In genomic region chr22:21697866-21698265, GRCh38 we compare ENCODE assay signal across 21 cellular contexts. TPM values are rescaled to one million over a fixed set of nuclear protein-coding genes. Genes with fewer than 3 reads are reported as not detected.
DNase-seq lines count a peak whose midpoint lies in the region; ATAC-seq and TF ChIP-seq lines count a peak whose summit lies in the region.
"Had no signal": no experiment of that assay in that cellular context is flagged by ENCODE, and none has a peak within 500 bp of the region (broad histone marks: within the 10 kb centered on the region; RNA-seq: fewer than 3 reads in every experiment).

No MANE protein-coding gene starts in this region.

- no peaks in the 10 kb centered on the region for H3K27me3 ChIP-seq in right atrium auricular region
- H3K27me3 ChIP-seq in stomach = no peaks in the 10 kb centered on the region
- H3K27me3 ChIP-seq: BLaER1, cardiac muscle cell had no signal

- DNase-seq in GM03348 (ENCODE audit: low spot score) (peak; percentile 39), astrocyte of the hippocampus (ENCODE audit: low read depth, low spot score) (peak; percentile 49), right atrium auricular region (ENCODE audit: low spot score) (no peak), stomach (no peak), pons (ENCODE audit: low spot score) (no peak), RPMI8226 (no peak)
- DNase-seq: activated CD4-positive, alpha-beta T cell treated with anti-CD3 and anti-CD28 coated beads for 48 hours; activated naive CD4-positive, alpha-beta T cell treated with anti-CD3 and anti-CD28 coated beads for 36 hours; DMS 273 treated with DMSO at 0.1 percent for 48 hours; Karpas-422; NCI-H1436 treated with DMSO at 0.1 percent for 48 hours; NCI-H345; occipital lobe; SIG-M5; stimulated activated naive CD8-positive, alpha-beta T cell treated with anti-CD3 and anti-CD28 coated beads, Interleukin-15, amount 100 ng/mL, for 72 hours had no signal

- H3K27ac Mint-ChIP-seq in stimulated activated memory B cell treated with anti-CD40 and anti-IgM and Interleukin-4, amounts not matched to agents 10 μg/mL and 1 μg/mL and 100 μg/mL, for 72 hours = no peak overlapping the region
- H3K27ac Mint-ChIP-seq: activated naive CD4-positive, alpha-beta T cell treated with anti-CD3 and anti-CD28 coated beads for 36 hours; endodermal cell; mesothelial cell of epicardium; stimulated activated naive CD8-positive, alpha-beta T cell treated with anti-CD3 and anti-CD28 coated beads, Interleukin-15, amount 100 ng/mL, for 72 hours had no signal

- peaks cover 48% of the 10 kb centered on the region for H3K36me3 Mint-ChIP-seq in stimulated activated memory B cell treated with anti-CD40 and anti-IgM and Interleukin-4, amounts not matched to agents 10 μg/mL and 1 μg/mL and 100 μg/mL, for 72 hours

- H3K4me1 ChIP-seq in right atrium auricular region = peaks cover 3 to 33% of the 10 kb centered on the region in 2 donors
- H3K4me1 ChIP-seq in stomach = peaks cover 0 to 30% (median 13%) of the 10 kb centered on the region in 4 donors

- intact Hi-C loops in stomach (cut with DNase I; ENCODE audit: low total_unique reads) = no loop called here

- no peak for TF ChIP-seq EP300 in stomach (IDR thresholded peaks at IDR 0.05)

- H3K4me1 Mint-ChIP-seq in stimulated activated memory B cell treated with anti-CD40 and anti-IgM and Interleukin-4, amounts not matched to agents 10 μg/mL and 1 μg/mL and 100 μg/mL, for 72 hours = no peaks in the 10 kb centered on the region
- H3K4me1 Mint-ChIP-seq: mesothelial cell of epicardium had no signal

- no peaks in the 10 kb centered on the region for H3K9me3 Mint-ChIP-seq in stimulated activated memory B cell treated with anti-CD40 and anti-IgM and Interleukin-4, amounts not matched to agents 10 μg/mL and 1 μg/mL and 100 μg/mL, for 72 hours
- H3K9me3 Mint-ChIP-seq: activated naive CD4-positive, alpha-beta T cell treated with anti-CD3 and anti-CD28 coated beads for 36 hours; endodermal cell; mesothelial cell of epicardium; stimulated activated naive CD8-positive, alpha-beta T cell treated with anti-CD3 and anti-CD28 coated beads, Interleukin-15, amount 100 ng/mL, for 72 hours had no signal

- no peak for TF ChIP-seq POLR2A in stomach (IDR thresholded peaks at IDR 0.05)

- H3K36me3 ChIP-seq in right atrium auricular region = peaks cover 40% of the 10 kb centered on the region
- peaks cover 42 to 94% (median 86%) of the 10 kb centered on the region in 4 donors for H3K36me3 ChIP-seq in stomach

- H3K9me3 ChIP-seq in right atrium auricular region (no peaks in the 10 kb centered on the region), stomach (no peaks in the 10 kb centered on the region)
- H3K9me3 ChIP-seq: BLaER1 had no signal

- TF ChIP-seq CTCF in right atrium auricular region (IDR thresholded peaks at IDR 0.05) (no peak), stomach (IDR thresholded peaks at IDR 0.05) (no peak)

- H3K4me3 ChIP-seq in right atrium auricular region (no peak overlapping the region), stomach (no peak overlapping the region)
- H3K4me3 ChIP-seq: BLaER1, cardiac muscle cell had no signal

- no peak for ATAC-seq in HG03135 (IDR thresholded peaks at IDR 0.05; ENCODE audit: unreplicated experiment)
- ATAC-seq in stimulated activated memory B cell treated with anti-CD40 and anti-IgM and Interleukin-4, amounts not matched to agents 10 μg/mL and 1 μg/mL and 100 μg/mL, for 72 hours = no peak
- ATAC-seq: stimulated activated naive CD8-positive, alpha-beta T cell treated with anti-CD3 and anti-CD28 coated beads, Interleukin-15, amount 100 ng/mL, for 72 hours had no signal

- no peak overlapping the region for H3K4me3 Mint-ChIP-seq in stimulated activated memory B cell treated with anti-CD40 and anti-IgM and Interleukin-4, amounts not matched to agents 10 μg/mL and 1 μg/mL and 100 μg/mL, for 72 hours
- H3K4me3 Mint-ChIP-seq: activated naive CD4-positive, alpha-beta T cell treated with anti-CD3 and anti-CD28 coated beads for 36 hours; endodermal cell; mesothelial cell of epicardium; stimulated activated naive CD8-positive, alpha-beta T cell treated with anti-CD3 and anti-CD28 coated beads, Interleukin-15, amount 100 ng/mL, for 72 hours had no signal

- H3K27me3 Mint-ChIP-seq in stimulated activated memory B cell treated with anti-CD40 and anti-IgM and Interleukin-4, amounts not matched to agents 10 μg/mL and 1 μg/mL and 100 μg/mL, for 72 hours = no peaks in the 10 kb centered on the region
- H3K27me3 Mint-ChIP-seq: stimulated activated naive CD8-positive, alpha-beta T cell treated with anti-CD3 and anti-CD28 coated beads, Interleukin-15, amount 100 ng/mL, for 72 hours had no signal

- H3K27ac ChIP-seq in right atrium auricular region (peak overlapping the region; percentile 65 to 73), stomach (peak overlapping the region in 4 of 5 donors; percentile 20 to 77 (median 48))
- H3K27ac ChIP-seq: cardiac muscle cell had no signal

RNA-seq across cellular contexts. Expression of gene PPIL2, which starts 32.1 kb away (rescaled TPM):
- total RNA-seq in right atrium auricular region = 10 to 100 TPM; 20.2 to 25.4 TPM
- 10 to 100 TPM; 35.0 to 77.9 (median 51.1) TPM for total RNA-seq in stomach
- 10 to 100 TPM; 20.6 to 36.0 (median 22.3) TPM for polyA plus RNA-seq in stomach

RNA-seq across cellular contexts. Expression of gene YPEL1, which starts 37.7 kb away (rescaled TPM):
- total RNA-seq in right atrium auricular region (10 to 100 TPM in 1 of 2 donors, 1 to 10 TPM in 1; 5.0 to 11.5 TPM), stomach (10 to 100 TPM in 1 of 5 donors, 1 to 10 TPM in 3, under 1 TPM in 1; 0.58 to 22.2 (median 5.7) TPM)
- 1 to 10 TPM; 2.5 to 4.0 (median 2.7) TPM for polyA plus RNA-seq in stomach

RNA-seq across cellular contexts. Expression of gene SDF2L1, which starts 55.8 kb away (rescaled TPM):
- 10 to 100 TPM; 25.9 to 40.5 TPM for total RNA-seq in right atrium auricular region
- total RNA-seq in stomach = 100 to 1,000 TPM in 1 of 5 donors, 10 to 100 TPM in 2, 1 to 10 TPM in 1, not detected in 1; 4.0 to 101 (median 24.2) TPM
- polyA plus RNA-seq in stomach = 10 to 100 TPM; 36.4 to 42.7 (median 39.0) TPM

Comparison
In these comparisons a context has a peak if more than half of its experiments do, and no peak if none do; other contexts are left out.
1. DNase-seq: peak in GM03348 (single experiment) and astrocyte of the hippocampus (single experiment); none in right atrium auricular region (single experiment), stomach (single experiment), pons (single experiment) and RPMI8226 (single experiment).